Comparison of ENCODE assay signal across 11 cellular contexts in genomic region chr2:25711641-25712369, GRCh38. TPM values are rescaled to one million over a fixed set of nuclear protein-coding genes. Genes with fewer than 3 reads are reported as not detected.
A peak's percentile ranks its signal among the peaks of the same experiment; 100 is the strongest.
DNase-seq lines count a peak whose midpoint lies in the region; ATAC-seq, FAIRE-seq and TF ChIP-seq lines count a peak whose summit lies in the region.
"Had no signal": no experiment of that assay in that cellular context is flagged by ENCODE, and none has a peak within 500 bp of the region (broad histone marks: within the 10 kb centered on the region; RNA-seq: fewer than 3 reads in every experiment).

No MANE protein-coding gene starts in this region.

- no peak for FAIRE-seq in HepG2 (lab: Jason Lieb, UNC)

- in situ Hi-C loops in HepG2 (cut with HindIII; ENCODE audit: extremely low pct_ligation_motif_present, low pct_unique_long_range_greater_than_20kb), result no loop called here

- H3K4me1 ChIP-seq in HepG2 (ENCODE audit: insufficient read depth, low read length), result peaks cover 64% of the 10 kb centered on the region
- H3K4me1 ChIP-seq in thoracic aorta (ENCODE audit: control insufficient read depth in 1 of 2, low read depth in 2 of 2), result no peaks in the 10 kb centered on the region
- peaks cover 21% of the 10 kb centered on the region for H3K4me1 ChIP-seq in PC-3 (ENCODE audit: insufficient read depth, low read length)
- no peaks in the 10 kb centered on the region for H3K4me1 ChIP-seq in foreskin keratinocyte

- no TSS peak for BruUV-seq in HepG2 (replicated peaks; lab: Mats Ljungman, UMichigan)
- no TSS peak for BruUV-seq in PC-3 (replicated peaks; lab: Mats Ljungman, UMichigan)

- peak overlapping the region; percentile 13 for H3K4me3 Mint-ChIP-seq in activated naive CD4-positive, alpha-beta T cell treated with anti-CD3 and anti-CD28 coated beads for 36 hours

- no peaks in the 10 kb centered on the region for H3K9me2 ChIP-seq in PC-3 (replicated peaks; ENCODE audit: low read length)

- H3K27me3 Mint-ChIP-seq in activated naive CD4-positive, alpha-beta T cell treated with anti-CD3 and anti-CD28 coated beads for 36 hours (ENCODE audit: low read depth), result peaks cover 4% of the 10 kb centered on the region

- H4K20me1 ChIP-seq in HepG2 (ENCODE audit: insufficient read depth, low read length) (no peaks in the 10 kb centered on the region), PC-3 (ENCODE audit: low read length) (no peaks in the 10 kb centered on the region)

- H3F3A ChIP-seq in PC-3 (ENCODE audit: low read length, unreplicated experiment), result peaks cover 8% of the 10 kb centered on the region

- H3K4me2 ChIP-seq in HepG2 (ENCODE audit: low read depth, low read length) (peak overlapping the region; percentile 29; the same call in 1 of the 2 replicates), PC-3 (ENCODE audit: low read length) (no peak overlapping the region)

- no peak for TF ChIP-seq RAD21 in HepG2 (CRISPR knock-in tag; IDR thresholded peaks at IDR 0.05)

- TF ChIP-seq CTCF in WERI-Rb-1 (IDR thresholded peaks at IDR 0.05; ENCODE audit: low read depth, low read length) (no peak), HepG2 (CRISPR knock-in tag; IDR thresholded peaks at IDR 0.05) (no peak), thoracic aorta (IDR thresholded peaks at IDR 0.05) (no peak), PC-3 (conservative IDR thresholded peaks at IDR 0.05; ENCODE audit: low read depth, low read length) (no peak), foreskin keratinocyte (conservative IDR thresholded peaks at IDR 0.05) (no peak), foreskin fibroblast (IDR thresholded peaks at IDR 0.05; ENCODE audit: low read depth, low read length) (no peak)

- POLR2A ChIA-PET in HepG2 (lab: Yijun Ruan, JAX), result no interaction called here
- POLR2A ChIA-PET in PC-3 (lab: Charles Lee; ENCODE audit: unreplicated experiment), result no interaction called here

- no peaks in the 10 kb centered on the region for H3K27me3 ChIP-seq in WERI-Rb-1 (ENCODE audit: insufficient read depth, low read depth, severe bottlenecking)
- H3K27me3 ChIP-seq in HepG2 (ENCODE audit: control insufficient read depth in 1 of 2, insufficient read depth in 2 of 2, low read length in 2 of 2), result no peaks in the 10 kb centered on the region; a peak in 1 of 5 replicates
- no peaks in the 10 kb centered on the region for H3K27me3 ChIP-seq in thoracic aorta (replicated peaks; ENCODE audit: insufficient read depth)
- no peaks in the 10 kb centered on the region for H3K27me3 ChIP-seq in PC-3 (ENCODE audit: low read length)
- H3K27me3 ChIP-seq in foreskin keratinocyte, result no peaks in the 10 kb centered on the region

- H2AFZ ChIP-seq in HepG2 (ENCODE audit: low read length) (no peak overlapping the region), PC-3 (ENCODE audit: low read length) (no peak overlapping the region)

- DNase-seq in activated naive CD4-positive, alpha-beta T cell treated with anti-CD3 and anti-CD28 coated beads for 36 hours, result no peak
- DNase-seq in activated naive CD4-positive, alpha-beta T cell treated with Interleukin-2 at 50 U/mL for 16 hours, result no peak
- peak; percentile 77 for DNase-seq in WERI-Rb-1
- DNase-seq in HepG2 (ENCODE audit: low spot score), result no peak
- no peak for DNase-seq in thoracic aorta (ENCODE audit: low spot score)
- no peak for DNase-seq in PC-3
- DNase-seq in foreskin keratinocyte, result no peak
- no peak for DNase-seq in foreskin fibroblast
- DNase-seq: effector CD4-positive, alpha-beta T cell; islet precursor cell had no signal

- H3K4me3 ChIP-seq in WERI-Rb-1 (ENCODE audit: low read depth, low read length), result peak overlapping the region; percentile 38
- H3K4me3 ChIP-seq in HepG2 (replicated peaks in 1 of 3; ENCODE audit: insufficient read depth in 1 of 3, low read depth in 2 of 3, low read length in 3 of 3), result no peak overlapping the region
- H3K4me3 ChIP-seq in thoracic aorta, result peak overlapping the region; percentile 47
- H3K4me3 ChIP-seq in PC-3 (ENCODE audit: low read length), result no peak overlapping the region
- H3K4me3 ChIP-seq in foreskin fibroblast (ENCODE audit: low read depth in 1 of 2, low read length in 2 of 2), result no peak overlapping the region

- no peaks in the 10 kb centered on the region for H3K36me3 Mint-ChIP-seq in activated naive CD4-positive, alpha-beta T cell treated with anti-CD3 and anti-CD28 coated beads for 36 hours (ENCODE audit: low read depth)

- 51% methylated on average over 13 of the region's 13 CpGs for WGBS in HepG2 (ENCODE audit: low lambda C conversion rate)

- TF ChIP-seq EP300 in HepG2 (IDR thresholded peaks at IDR 0.05; ENCODE audit: low read depth in 2 of 2, low read length in 2 of 2) (no peak), HepG2 (CRISPR knock-in tag; IDR thresholded peaks at IDR 0.05; ENCODE audit: borderline replicate concordance) (no peak)

- TF ChIP-seq POLR2A in HepG2 (IDR thresholded peaks at IDR 0.05; ENCODE audit: insufficient read depth in 1 of 2, low read depth in 2 of 2, low read length in 2 of 2), result no peak

- no peaks in the 10 kb centered on the region for H3K79me2 ChIP-seq in HepG2 (ENCODE audit: insufficient read depth, low read length)
- H3K79me2 ChIP-seq in PC-3 (ENCODE audit: low read length), result no peaks in the 10 kb centered on the region

- peaks cover 6% of the 10 kb centered on the region for H3K9me3 ChIP-seq in WERI-Rb-1 (ENCODE audit: severe bottlenecking)
- no peaks in the 10 kb centered on the region for H3K9me3 ChIP-seq in HepG2 (ENCODE audit: low read length)
- no peaks in the 10 kb centered on the region for H3K9me3 ChIP-seq in thoracic aorta
- H3K9me3 ChIP-seq in PC-3 (ENCODE audit: low read length), result no peaks in the 10 kb centered on the region

- no peak overlapping the region for H3K27ac Mint-ChIP-seq in activated naive CD4-positive, alpha-beta T cell treated with anti-CD3 and anti-CD28 coated beads for 36 hours

- peaks cover 7% of the 10 kb centered on the region for H3K4me1 Mint-ChIP-seq in activated naive CD4-positive, alpha-beta T cell treated with anti-CD3 and anti-CD28 coated beads for 36 hours (ENCODE audit: low read depth)

- CTCF ChIA-PET in activated naive CD4-positive, alpha-beta T cell treated with anti-CD3 and anti-CD28 coated beads for 36 hours (lab: Charles Lee), result interaction anchor here (0.6 to 5.4 kb wide), 2 partner anchors 12 to 294 kb away, joined by 6 to 38 read pairs; no protein-coding TSS in a partner anchor
- CTCF ChIA-PET in HepG2 (lab: Yijun Ruan, JAX; ENCODE audit: low intra/inter-chr PET ratio, low total read pairs) (no interaction called here), PC-3 (lab: Charles Lee) (no interaction called here)

- intact Hi-C loops in activated naive CD4-positive, alpha-beta T cell treated with anti-CD3 and anti-CD28 coated beads for 36 hours (cut with micrococcal nuclease), result no loop called here
- intact Hi-C loops in HepG2 (cut with micrococcal nuclease; ENCODE audit: unreplicated experiment) (no loop called here), PC-3 (cut with micrococcal nuclease) (no loop called here)

- H3K36me3 ChIP-seq in WERI-Rb-1 (no peaks in the 10 kb centered on the region), HepG2 (replicated peaks in 1 of 2; ENCODE audit: control insufficient read depth in 1 of 2, insufficient read depth in 2 of 2, low read length in 2 of 2) (no peaks in the 10 kb centered on the region), thoracic aorta (no peaks in the 10 kb centered on the region), PC-3 (ENCODE audit: low read depth, low read length) (no peaks in the 10 kb centered on the region)

- H3K9ac ChIP-seq in HepG2 (ENCODE audit: insufficient read depth, low read depth, low read length) (no peak overlapping the region), PC-3 (ENCODE audit: low read length) (no peak overlapping the region)

- ATAC-seq in HepG2 (no peak), thoracic aorta (ENCODE audit: insufficient number of reproducible peaks, low FRiP score, low read depth) (no peak), PC-3 (no peak), foreskin keratinocyte (no peak)

- no peaks in the 10 kb centered on the region for H3K9me3 Mint-ChIP-seq in activated naive CD4-positive, alpha-beta T cell treated with anti-CD3 and anti-CD28 coated beads for 36 hours

- H3K27ac ChIP-seq in WERI-Rb-1 (peak overlapping the region; percentile 78), HepG2 (ENCODE audit: extremely low read length, insufficient read depth, low read length) (no peak overlapping the region), thoracic aorta (no peak overlapping the region), PC-3 (ENCODE audit: low read length) (no peak overlapping the region), foreskin keratinocyte (no peak overlapping the region)
- H3K27ac ChIP-seq: RWPE1 had no signal

TF ChIP-seq in HepG2, 621 proteins besides CTCF, POLR2A, EP300 and RAD21 (continues in another document):
- TF ChIP-seq ZNF432 (CRISPR knock-in tag; IDR thresholded peaks at IDR 0.05; ENCODE audit: borderline replicate concordance), result no peak
- peak; percentile 42 for TF ChIP-seq RARA (CRISPR knock-in tag; IDR thresholded peaks at IDR 0.05)

RNA-seq across cellular contexts. Expression of gene DTNB, which starts 38.4 kb away (rescaled TPM):
- 10 to 100 TPM; 27.2 to 27.6 TPM for total RNA-seq in activated naive CD4-positive, alpha-beta T cell treated with anti-CD3 and anti-CD28 coated beads for 36 hours
- 13.7 and 14.4 TPM in 2 replicates for total RNA-seq in HepG2 (2016; rRNA removed; fragmentation: Illumina TruSeq; extraction: Trizol)
- total RNA-seq in HepG2 (2016; cell fraction: cytosol; rRNA removed; fragmentation: Illumina TruSeq; extraction: Trizol; ENCODE audit: low read depth), result 28.9 and 34.5 TPM in 2 replicates
- 13.7 and 14.4 TPM in 2 replicates for total RNA-seq in HepG2 (2016; cell fraction: insoluble cytoplasmic fraction; rRNA removed; fragmentation: Illumina TruSeq; extraction: Trizol)
- 30.4 and 34.2 TPM in 2 replicates for total RNA-seq in HepG2 (2016; cell fraction: membrane; rRNA removed; fragmentation: Illumina TruSeq; extraction: Trizol)
- total RNA-seq in HepG2 (2016; cell fraction: nucleus; rRNA removed; fragmentation: Illumina TruSeq; extraction: Trizol), result 19.0 and 20.2 TPM in 2 replicates
- polyA plus RNA-seq in HepG2 (2011; rRNA removed), result 21.7 and 23.9 TPM in 2 replicates
- 10.9 and 12.5 TPM in 2 replicates for polyA plus RNA-seq in HepG2 (2011; cell fraction: cytosol; rRNA removed)
- 20.1 and 22.6 TPM in 2 replicates for polyA plus RNA-seq in HepG2 (2011; cell fraction: nucleus; rRNA removed)
- polyA plus RNA-seq in HepG2 (2012), result 9.6 and 10.4 TPM in 2 replicates
- polyA plus RNA-seq in HepG2 (2016; cell fraction: cytosol; fragmentation: Illumina TruSeq; extraction: Trizol; ENCODE audit: low read depth), result 26.8 and 31.6 TPM in 2 replicates
- polyA plus RNA-seq in HepG2 (2016; cell fraction: insoluble cytoplasmic fraction; fragmentation: Illumina TruSeq; extraction: Trizol; ENCODE audit: low read depth), result 13.2 and 14.8 TPM in 2 replicates
- polyA plus RNA-seq in HepG2 (2016; cell fraction: membrane; fragmentation: Illumina TruSeq; extraction: Trizol; ENCODE audit: low read depth), result 33.3 and 36.1 TPM in 2 replicates
- 18.4 and 20.4 TPM in 2 replicates for polyA plus RNA-seq in HepG2 (2016; cell fraction: nucleus; fragmentation: Illumina TruSeq; extraction: Trizol; ENCODE audit: insufficient read depth, low read depth)
- 26.2 and 31.7 TPM in 2 replicates for polyA minus RNA-seq in HepG2 (2011; rRNA and poly(A)+ RNA removed; ENCODE audit: low replicate concordance)
- polyA minus RNA-seq in HepG2 (2011; cell fraction: cytosol; rRNA and poly(A)+ RNA removed), result 10.5 and 13.8 TPM in 2 replicates
- polyA minus RNA-seq in HepG2 (2011; cell fraction: nucleus; rRNA and poly(A)+ RNA removed), result 41.6 and 48.1 TPM in 2 replicates
- 10 to 100 TPM; 16.3 to 76.2 TPM for total RNA-seq in thoracic aorta
- 23.1 and 23.6 TPM in 2 replicates for total RNA-seq in PC-3 (2014; rRNA removed)
- 20.3 and 23.3 TPM in 2 replicates for total RNA-seq in foreskin keratinocyte
- polyA plus RNA-seq in foreskin keratinocyte, result 16.7 and 17.9 TPM in 2 replicates

Comparison
In these comparisons a context has a peak if more than half of its experiments do, and no peak if none do; other contexts are left out.
1. H3K4me3 ChIP-seq: peak in WERI-Rb-1 (single experiment) and thoracic aorta (single experiment); none in HepG2 (0 of 3), PC-3 (single experiment) and foreskin fibroblast (0 of 2).